Comparison of ENCODE assay signal across 8 cellular contexts in genomic region chr1:167223144-167224103, GRCh38. TPM values are rescaled to one million over a fixed set of nuclear protein-coding genes. Genes with fewer than 3 reads are reported as not detected.
DNase-seq lines count a peak whose midpoint lies in the region; ATAC-seq and TF ChIP-seq lines count a peak whose summit lies in the region.

No MANE protein-coding gene starts in this region.

- POLR2A ChIA-PET in naive thymus-derived CD4-positive, alpha-beta T cell (lab: Charles Lee): interaction anchor here (0.6 to 5.0 kb wide), 10 partner anchors 11 to 334 kb away, joined by 3 to 30 read pairs (median 4); partner anchors contain the start of gene CD247

- BruUV-seq in Calu3 (replicated peaks; lab: Mats Ljungman, UMichigan): TSS peak; percentile 26

- H3K4me1 ChIP-seq in naive thymus-derived CD4-positive, alpha-beta T cell (ENCODE audit: control insufficient read depth in 2 of 2, insufficient read depth in 2 of 2, low read length in 2 of 2): peaks cover 11 to 25% of the 10 kb centered on the region in 2 donors

- no peak for TF ChIP-seq CTCF in Calu3 (IDR thresholded peaks at IDR 0.05; ENCODE audit: unreplicated experiment)
- no peak for TF ChIP-seq CTCF in astrocyte of the spinal cord (IDR thresholded peaks at IDR 0.05; ENCODE audit: low read depth, low read length)

- no peaks in the 10 kb centered on the region for H3K27me3 Mint-ChIP-seq in Calu3 (ENCODE audit: unreplicated experiment)
- H3K27me3 Mint-ChIP-seq in naive thymus-derived CD4-positive, alpha-beta T cell: peaks cover 0 to 3% (median 0%) of the 10 kb centered on the region in 5 donors

- H3K27ac Mint-ChIP-seq in Calu3 (ENCODE audit: unreplicated experiment): peak overlapping the region; percentile 86
- peak overlapping the region; percentile 96 to 100 (median 98) for H3K27ac Mint-ChIP-seq in naive thymus-derived CD4-positive, alpha-beta T cell

- H3K4me1 Mint-ChIP-seq in Calu3 (ENCODE audit: low read depth, unreplicated experiment): peaks cover 35% of the 10 kb centered on the region
- H3K4me1 Mint-ChIP-seq in naive thymus-derived CD4-positive, alpha-beta T cell: peaks cover 30 to 74% (median 55%) of the 10 kb centered on the region in 7 donors

- H3K36me3 ChIP-seq in naive thymus-derived CD4-positive, alpha-beta T cell (ENCODE audit: control insufficient read depth in 2 of 3, insufficient read depth in 3 of 3, low read length in 3 of 3): peaks cover 0 to 6% (median 0%) of the 10 kb centered on the region in 3 experiments

- intact Hi-C loops in Calu3 (cut with micrococcal nuclease; ENCODE audit: unreplicated experiment): loop anchor here (5.0 to 10.0 kb wide), 2 partner anchors 141 to 309 kb away; no protein-coding TSS in a partner anchor
- intact Hi-C loops in naive thymus-derived CD4-positive, alpha-beta T cell (cut with micrococcal nuclease): loop anchor here (5.0 to 10.0 kb wide), 5 partner anchors 249 to 1456 kb away; partner anchors contain the start of genes ILDR2 (in 1 of the 2) and TMCO1 (in 1 of the 2)

- CTCF ChIA-PET in Calu3 (lab: Charles Lee): interaction anchor here (1.2 to 1.3 kb wide), 2 partner anchors 102 to 119 kb away, joined by 6 read pairs; no protein-coding TSS in a partner anchor
- CTCF ChIA-PET in naive thymus-derived CD4-positive, alpha-beta T cell (lab: Charles Lee): interaction anchor here (0.7 to 1.6 kb wide), 2 partner anchors 309 to 318 kb away, joined by 4 to 5 read pairs; no protein-coding TSS in a partner anchor

- peaks cover 56% of the 10 kb centered on the region for H3K36me3 Mint-ChIP-seq in Calu3 (ENCODE audit: insufficient read depth, unreplicated experiment)
- peaks cover 0 to 8% (median 3%) of the 10 kb centered on the region in 5 donors for H3K36me3 Mint-ChIP-seq in naive thymus-derived CD4-positive, alpha-beta T cell

- peak overlapping the region; percentile 79 for H3K4me3 Mint-ChIP-seq in Calu3 (ENCODE audit: low read depth, unreplicated experiment)
- peak overlapping the region; percentile 88 to 100 (median 98) for H3K4me3 Mint-ChIP-seq in naive thymus-derived CD4-positive, alpha-beta T cell

- H3K27ac ChIP-seq in naive thymus-derived CD4-positive, alpha-beta T cell (ENCODE audit: low read depth, low read length): peak overlapping the region; percentile 77

- ATAC-seq in naive thymus-derived CD4-positive, alpha-beta T cell: no peak
- ATAC-seq in HG02884 (IDR thresholded peaks at IDR 0.05; ENCODE audit: unreplicated experiment): no peak

- no peaks in the 10 kb centered on the region for H3K9me3 ChIP-seq in naive thymus-derived CD4-positive, alpha-beta T cell (ENCODE audit: control insufficient read depth in 2 of 3, low read length in 3 of 3)

- in situ Hi-C loops in astrocyte of the spinal cord (cut with HindIII; ENCODE audit: low sequenced_read_pairs): no loop called here

- peaks cover 3% of the 10 kb centered on the region for H3K9me3 Mint-ChIP-seq in Calu3 (ENCODE audit: low read depth, unreplicated experiment)
- peaks cover 0 to 7% (median 0%) of the 10 kb centered on the region in 11 donors for H3K9me3 Mint-ChIP-seq in naive thymus-derived CD4-positive, alpha-beta T cell

- no peak overlapping the region for H3K4me3 ChIP-seq in astrocyte of the spinal cord (ENCODE audit: low read depth, low read length)
- no peak overlapping the region for H3K4me3 ChIP-seq in naive thymus-derived CD4-positive, alpha-beta T cell (ENCODE audit: low read length)

- DNase-seq in Calu3: no peak
- DNase-seq in LHCN-M2 (ENCODE audit: low read depth): peak; percentile 14
- DNase-seq in astrocyte of the spinal cord (ENCODE audit: low read depth, low spot score): peak; percentile 61
- peak in 1 of 9 donors; percentile 7 for DNase-seq in naive thymus-derived CD4-positive, alpha-beta T cell
- no peak for DNase-seq in RPMI8226
- DNase-seq in stimulated activated naive CD4-positive, alpha-beta T cell treated with Interleukin-2 at 50 U/mL for 16 hours (lab: John Stamatoyannopoulos, UW): no peak
- no peak for DNase-seq in SKM-1 (lab: John Stamatoyannopoulos, UW; ENCODE audit: unreplicated experiment)

- no peaks in the 10 kb centered on the region for H3K27me3 ChIP-seq in naive thymus-derived CD4-positive, alpha-beta T cell (ENCODE audit: control insufficient read depth in 2 of 2, insufficient read depth in 2 of 2, low read length in 2 of 2)

RNA-seq across cellular contexts. Expression of gene POU2F1, which starts 2.7 kb away (rescaled TPM):
- total RNA-seq in Calu3 (2022) (25.3 and 25.4 TPM in 2 replicates), LHCN-M2 (2014; rRNA removed) (4.8 and 5.6 TPM in 2 replicates)
- polyA plus RNA-seq in LHCN-M2 (2012): 1.8 TPM
- total RNA-seq in naive thymus-derived CD4-positive, alpha-beta T cell: 10 to 100 TPM; 20.6 to 36.6 (median 23.3) TPM
- polyA plus RNA-seq in naive thymus-derived CD4-positive, alpha-beta T cell: 10 to 100 TPM in 1 of 2 donors, 1 to 10 TPM in 1; 9.1 to 13.4 TPM

Comparison
In these comparisons a context has a peak if more than half of its experiments do, and no peak if none do; other contexts are left out.
1. DNase-seq: peak in LHCN-M2 (single experiment) and astrocyte of the spinal cord (single experiment); none in Calu3 (single experiment), RPMI8226 (single experiment), stimulated activated naive CD4-positive, alpha-beta T cell treated with Interleukin-2 at 50 U/mL for 16 hours (single experiment) and SKM-1 (single experiment).